ENCODE assay signal across 13 cellular contexts in genomic region chr17:75239778-75240393, GRCh38. TPM values are rescaled to one million over a fixed set of nuclear protein-coding genes. Genes with fewer than 3 reads are reported as not detected.
DNase-seq lines count a peak whose midpoint lies in the region; ATAC-seq and TF ChIP-seq lines count a peak whose summit lies in the region.
"Had no signal": no experiment of that assay in that cellular context is flagged by ENCODE, and none has a peak within 500 bp of the region (broad histone marks: within the 10 kb centered on the region; RNA-seq: fewer than 3 reads in every experiment).

No MANE protein-coding gene starts in this region.

- H3K9me3 Mint-ChIP-seq in activated naive CD4-positive, alpha-beta T cell treated with anti-CD3 and anti-CD28 coated beads, Interleukin-2, amount 10 ng/mL, durations not matched to agents 7 days and 5 days, result no peaks in the 10 kb centered on the region
- no peaks in the 10 kb centered on the region for H3K9me3 Mint-ChIP-seq in activated naive CD4-positive, alpha-beta T cell treated with anti-CD3 and anti-CD28 coated beads for 36 hours
- no peaks in the 10 kb centered on the region for H3K9me3 Mint-ChIP-seq in endodermal cell
- no peaks in the 10 kb centered on the region for H3K9me3 Mint-ChIP-seq in stimulated activated naive CD8-positive, alpha-beta T cell treated with anti-CD3 and anti-CD28 coated beads, Interleukin-15, amount 100 ng/mL, for 72 hours

- no peaks in the 10 kb centered on the region for H3K27me3 ChIP-seq in WERI-Rb-1 (ENCODE audit: insufficient read depth, low read depth, severe bottlenecking)
- H3K27me3 ChIP-seq in endodermal cell (ENCODE audit: control insufficient read depth, insufficient read depth, low read length, poor library complexity, severe bottlenecking), result no peaks in the 10 kb centered on the region
- H3K27me3 ChIP-seq: SJCRH30, vagina had no signal

- peaks cover 25% of the 10 kb centered on the region for H3K4me1 Mint-ChIP-seq in activated naive CD4-positive, alpha-beta T cell treated with anti-CD3 and anti-CD28 coated beads, Interleukin-2, amount 10 ng/mL, durations not matched to agents 7 days and 5 days
- H3K4me1 Mint-ChIP-seq in activated naive CD4-positive, alpha-beta T cell treated with anti-CD3 and anti-CD28 coated beads for 36 hours (ENCODE audit: low read depth), result peaks cover 46% of the 10 kb centered on the region
- H3K4me1 Mint-ChIP-seq in endodermal cell, result no peaks in the 10 kb centered on the region
- peaks cover 60% of the 10 kb centered on the region for H3K4me1 Mint-ChIP-seq in stimulated activated naive CD8-positive, alpha-beta T cell treated with anti-CD3 and anti-CD28 coated beads, Interleukin-15, amount 100 ng/mL, for 72 hours

- no peak overlapping the region for H3K9ac ChIP-seq in endodermal cell (ENCODE audit: extremely low read depth, low read length, poor library complexity, severe bottlenecking)

- peak overlapping the region; percentile 25 for H3K27ac Mint-ChIP-seq in activated naive CD4-positive, alpha-beta T cell treated with anti-CD3 and anti-CD28 coated beads, Interleukin-2, amount 10 ng/mL, durations not matched to agents 7 days and 5 days
- H3K27ac Mint-ChIP-seq in activated naive CD4-positive, alpha-beta T cell treated with anti-CD3 and anti-CD28 coated beads for 36 hours, result no peak overlapping the region
- H3K27ac Mint-ChIP-seq in endodermal cell, result peak overlapping the region; percentile 61
- peak overlapping the region; percentile 86 to 94 for H3K27ac Mint-ChIP-seq in stimulated activated naive CD8-positive, alpha-beta T cell treated with anti-CD3 and anti-CD28 coated beads, Interleukin-15, amount 100 ng/mL, for 72 hours

- no peaks in the 10 kb centered on the region for H3K27me3 Mint-ChIP-seq in activated naive CD4-positive, alpha-beta T cell treated with anti-CD3 and anti-CD28 coated beads, Interleukin-2, amount 10 ng/mL, durations not matched to agents 7 days and 5 days
- H3K27me3 Mint-ChIP-seq in activated naive CD4-positive, alpha-beta T cell treated with anti-CD3 and anti-CD28 coated beads for 36 hours (ENCODE audit: low read depth), result no peaks in the 10 kb centered on the region
- no peaks in the 10 kb centered on the region for H3K27me3 Mint-ChIP-seq in endodermal cell (ENCODE audit: insufficient read depth)
- no peaks in the 10 kb centered on the region for H3K27me3 Mint-ChIP-seq in stimulated activated naive CD8-positive, alpha-beta T cell treated with anti-CD3 and anti-CD28 coated beads, Interleukin-15, amount 100 ng/mL, for 72 hours

- H3K36me3 ChIP-seq in WERI-Rb-1, result peaks cover 97% of the 10 kb centered on the region
- peaks cover 81% of the 10 kb centered on the region for H3K36me3 ChIP-seq in endodermal cell (ENCODE audit: control insufficient read depth, insufficient read depth, low read length)

- no peak overlapping the region for H3K4me3 Mint-ChIP-seq in activated naive CD4-positive, alpha-beta T cell treated with anti-CD3 and anti-CD28 coated beads, Interleukin-2, amount 10 ng/mL, durations not matched to agents 7 days and 5 days
- H3K4me3 Mint-ChIP-seq in activated naive CD4-positive, alpha-beta T cell treated with anti-CD3 and anti-CD28 coated beads for 36 hours, result no peak overlapping the region
- no peak overlapping the region for H3K4me3 Mint-ChIP-seq in endodermal cell
- no peak overlapping the region for H3K4me3 Mint-ChIP-seq in stimulated activated naive CD8-positive, alpha-beta T cell treated with anti-CD3 and anti-CD28 coated beads, Interleukin-15, amount 100 ng/mL, for 72 hours

- H3K9me3 ChIP-seq in WERI-Rb-1 (ENCODE audit: severe bottlenecking) (no peaks in the 10 kb centered on the region), endodermal cell (ENCODE audit: control insufficient read depth, low read length) (no peaks in the 10 kb centered on the region)
- H3K9me3 ChIP-seq: SJCRH30, vagina had no signal

- no peak overlapping the region for H3K4me3 ChIP-seq in WERI-Rb-1 (ENCODE audit: low read depth, low read length)
- H3K4me3 ChIP-seq in endodermal cell (ENCODE audit: low read length), result no peak overlapping the region
- H3K4me3 ChIP-seq: GM12878, SJCRH30, smooth muscle cell, vagina had no signal

- peaks cover 3% of the 10 kb centered on the region for H3K4me1 ChIP-seq in endodermal cell (ENCODE audit: control insufficient read depth, insufficient read depth, low read length)
- H3K4me1 ChIP-seq: SJCRH30, vagina had no signal

- no peak for ATAC-seq in stimulated activated naive CD8-positive, alpha-beta T cell treated with anti-CD3 and anti-CD28 coated beads, Interleukin-15, amount 100 ng/mL, for 72 hours

- H3K27ac ChIP-seq in WERI-Rb-1 (peak overlapping the region; percentile 48), endodermal cell (ENCODE audit: low read depth, low read length) (no peak overlapping the region)
- H3K27ac ChIP-seq: SJCRH30, vagina had no signal

- intact Hi-C loops in activated naive CD4-positive, alpha-beta T cell treated with anti-CD3 and anti-CD28 coated beads for 36 hours (cut with micrococcal nuclease), result no loop called here

- TF ChIP-seq CTCF in WERI-Rb-1 (IDR thresholded peaks at IDR 0.05; ENCODE audit: low read depth, low read length), result no peak
- TF ChIP-seq CTCF in endodermal cell (conservative IDR thresholded peaks at IDR 0.05), result no peak

- DNase-seq in activated naive CD4-positive, alpha-beta T cell treated with anti-CD3 and anti-CD28 coated beads, Interleukin-2, amount 10 ng/mL, durations not matched to agents 7 days and 5 days, result no peak
- no peak for DNase-seq in activated naive CD4-positive, alpha-beta T cell treated with anti-CD3 and anti-CD28 coated beads for 36 hours
- DNase-seq in WERI-Rb-1 (no peak), endodermal cell (no peak), ureter (ENCODE audit: low spot score) (no peak), NCI-H1694 treated with DMSO at 0.1 percent for 48 hours (lab: John Stamatoyannopoulos, UW) (no peak), NCI-H82 (lab: John Stamatoyannopoulos, UW) (no peak)
- no peak for DNase-seq in stimulated activated naive CD8-positive, alpha-beta T cell treated with anti-CD3 and anti-CD28 coated beads, Interleukin-15, amount 100 ng/mL, for 72 hours
- DNase-seq: T-helper 9 cell had no signal

- H3K36me3 Mint-ChIP-seq in activated naive CD4-positive, alpha-beta T cell treated with anti-CD3 and anti-CD28 coated beads, Interleukin-2, amount 10 ng/mL, durations not matched to agents 7 days and 5 days, result peaks cover 61% of the 10 kb centered on the region
- peaks cover 30% of the 10 kb centered on the region for H3K36me3 Mint-ChIP-seq in activated naive CD4-positive, alpha-beta T cell treated with anti-CD3 and anti-CD28 coated beads for 36 hours (ENCODE audit: low read depth)
- peaks cover 58% of the 10 kb centered on the region for H3K36me3 Mint-ChIP-seq in endodermal cell (ENCODE audit: low read depth)

- 94% methylated on average over 21 to 23 of the region's 23 CpGs for WGBS in endodermal cell (ENCODE audit: insufficient coverage in 1 of 2, insufficient read length in 1 of 2), 2 experiments

- CTCF ChIA-PET in activated naive CD4-positive, alpha-beta T cell treated with anti-CD3 and anti-CD28 coated beads, Interleukin-2, amount 10 ng/mL, durations not matched to agents 7 days and 5 days (lab: Charles Lee), result interaction anchor here (0.7 to 4.9 kb wide), 28 partner anchors 9 to 285 kb away, joined by 3 to 42 read pairs (median 4); partner anchors contain the start of genes GGA3, GRB2, LLGL2 and MIF4GD
- CTCF ChIA-PET in activated naive CD4-positive, alpha-beta T cell treated with anti-CD3 and anti-CD28 coated beads for 36 hours (lab: Charles Lee), result interaction anchor here (0.6 to 6.1 kb wide), 12 partner anchors 10 to 216 kb away, joined by 3 to 41 read pairs (median 6); partner anchors contain the start of genes GGA3, MIF4GD, MRPS7 and TMEM94

RNA-seq across cellular contexts. Expression of gene GGA3, which starts 21.5 kb away (rescaled TPM):
- 10 to 100 TPM; 65.7 to 66.1 TPM for total RNA-seq in activated naive CD4-positive, alpha-beta T cell treated with anti-CD3 and anti-CD28 coated beads for 36 hours
- total RNA-seq in endodermal cell, result 10 to 100 TPM; 64.9 to 73.2 TPM
- 53.1 TPM for polyA plus RNA-seq in endodermal cell (2013, experiment 1 of 2)
- polyA plus RNA-seq in endodermal cell (2013, experiment 2 of 2), result 41.4 TPM
- total RNA-seq in ureter, result 61.4 TPM

RNA-seq across cellular contexts. Expression of gene MRPS7, which starts 21.8 kb away (rescaled TPM):
- total RNA-seq in activated naive CD4-positive, alpha-beta T cell treated with anti-CD3 and anti-CD28 coated beads for 36 hours, result 10 to 100 TPM; 73.3 to 78.3 TPM
- total RNA-seq in endodermal cell (10 to 100 TPM; 81.0 to 82.5 TPM), ureter (57.0 TPM)
- polyA plus RNA-seq in endodermal cell (2013, experiment 1 of 2), result 93.0 TPM
- 81.6 TPM for polyA plus RNA-seq in endodermal cell (2013, experiment 2 of 2)

RNA-seq across cellular contexts. Expression of gene MIF4GD, which starts 31.1 kb away (rescaled TPM):
- total RNA-seq in activated naive CD4-positive, alpha-beta T cell treated with anti-CD3 and anti-CD28 coated beads for 36 hours, result 10 to 100 TPM; 43.4 to 45.3 TPM
- total RNA-seq in endodermal cell (10 to 100 TPM; 17.9 to 28.6 TPM), ureter (19.9 TPM)
- polyA plus RNA-seq in endodermal cell (2013, experiment 1 of 2), result 22.2 TPM
- polyA plus RNA-seq in endodermal cell (2013, experiment 2 of 2), result 20.2 TPM

RNA-seq across cellular contexts. Expression of gene NUP85, which starts 34.4 kb away (rescaled TPM):
- total RNA-seq in activated naive CD4-positive, alpha-beta T cell treated with anti-CD3 and anti-CD28 coated beads for 36 hours, result 100 to 1,000 TPM; 112 to 116 TPM
- 100 to 1,000 TPM; 105 to 117 TPM for total RNA-seq in endodermal cell
- polyA plus RNA-seq in endodermal cell (2013, experiment 1 of 2), result 61.6 TPM
- polyA plus RNA-seq in endodermal cell (2013, experiment 2 of 2), result 57.0 TPM
- total RNA-seq in ureter, result 88.6 TPM

RNA-seq across cellular contexts. Expression of gene SLC25A19, which starts 49.3 kb away (rescaled TPM):
- 10 to 100 TPM; 47.5 to 48.4 TPM for total RNA-seq in activated naive CD4-positive, alpha-beta T cell treated with anti-CD3 and anti-CD28 coated beads for 36 hours
- total RNA-seq in endodermal cell (10 to 100 TPM; 10.6 to 10.7 TPM), ureter (8.8 TPM)
- 7.9 TPM for polyA plus RNA-seq in endodermal cell (2013, experiment 1 of 2)
- 6.2 TPM for polyA plus RNA-seq in endodermal cell (2013, experiment 2 of 2)
